ENCODE assay signal across 12 cellular contexts in the genomic region with DNA sequence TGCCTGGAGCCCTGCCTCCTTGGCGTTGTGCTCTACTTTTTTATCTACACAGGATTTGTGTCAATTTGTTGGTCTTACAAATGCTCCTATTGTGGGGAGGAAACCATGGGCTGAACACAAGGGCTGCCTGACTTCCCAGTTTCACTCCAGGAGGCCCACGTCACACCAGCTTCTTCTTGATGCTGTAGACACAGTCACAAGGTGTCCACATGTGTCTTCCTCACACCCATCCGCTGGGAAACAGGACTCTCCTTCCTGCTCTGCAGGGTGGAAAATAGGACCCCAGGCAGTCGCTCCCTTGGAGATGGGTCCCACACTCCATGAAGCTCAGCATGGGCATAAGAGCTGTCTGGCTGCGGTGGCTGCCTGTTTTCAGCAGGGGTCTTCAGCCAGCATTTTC.
DNase-seq lines count a peak whose midpoint lies in the region; ATAC-seq, FAIRE-seq and TF ChIP-seq lines count a peak whose summit lies in the region.
"Had no signal": no experiment of that assay in that cellular context is flagged by ENCODE, and none has a peak within 500 bp of the region (broad histone marks: within the 10 kb centered on the region; RNA-seq: fewer than 3 reads in every experiment).

No MANE protein-coding gene starts in this region.

- no peak for TF ChIP-seq CTCF in astrocyte (IDR thresholded peaks at IDR 0.05; ENCODE audit: insufficient read depth, low read depth, low read length)
- no peak for TF ChIP-seq CTCF in psoas muscle (IDR thresholded peaks at IDR 0.05)
- TF ChIP-seq CTCF in CD4-positive, alpha-beta T cell (IDR thresholded peaks at IDR 0.05): no peak

- H3K4me3 Mint-ChIP-seq in astrocyte (ENCODE audit: unreplicated experiment): no peak overlapping the region
- no peak overlapping the region for H3K4me3 Mint-ChIP-seq in CD4-positive, alpha-beta T cell
- H3K4me3 Mint-ChIP-seq: activated CD4-positive, alpha-beta T cell treated with anti-CD3 and anti-CD28 coated beads, Interleukin-2, amount 10 ng/mL, durations not matched to agents 7 days and 5 days; activated T-cell treated with anti-CD3 and anti-CD28 coated beads, Interleukin-2, amount 50 U/mL, for 72 hours had no signal

- DNase-seq in AG08395 (ENCODE audit: low spot score): peak; percentile 5
- DNase-seq in astrocyte (ENCODE audit: low read depth): peak; percentile 10
- peak; percentile 74 for DNase-seq in left cardiac atrium
- DNase-seq in psoas muscle: no peak
- no peak for DNase-seq in retina
- DNase-seq in NCI-H526 treated with DMSO at 0.1 percent for 48 hours (lab: John Stamatoyannopoulos, UW): no peak
- no peak for DNase-seq in CD4-positive, alpha-beta T cell
- DNase-seq: activated T-cell treated with anti-CD3 and anti-CD28 coated beads, Interleukin-2, amount 50 U/mL, for 72 hours; PC-3; T-helper 17 cell had no signal

- H3K79me2 ChIP-seq in astrocyte (ENCODE audit: insufficient read depth, low read length): no peaks in the 10 kb centered on the region

- H3K9me3 ChIP-seq in astrocyte (ENCODE audit: insufficient read depth, low read depth, low read length) (no peaks in the 10 kb centered on the region), psoas muscle (no peaks in the 10 kb centered on the region)
- H3K9me3 ChIP-seq in CD4-positive, alpha-beta T cell (ENCODE audit: control insufficient read depth, low read length): no peaks in the 10 kb centered on the region

- no peaks in the 10 kb centered on the region for H3K27me3 Mint-ChIP-seq in astrocyte (ENCODE audit: low read depth, unreplicated experiment)
- peaks cover 13% of the 10 kb centered on the region for H3K27me3 Mint-ChIP-seq in CD4-positive, alpha-beta T cell
- H3K27me3 Mint-ChIP-seq: activated CD4-positive, alpha-beta T cell treated with anti-CD3 and anti-CD28 coated beads, Interleukin-2, amount 10 ng/mL, durations not matched to agents 7 days and 5 days had no signal

- POLR2A ChIA-PET in CD4-positive, alpha-beta T cell (lab: Charles Lee): no interaction called here

- H3K36me3 Mint-ChIP-seq in astrocyte (ENCODE audit: low read depth, unreplicated experiment): no peaks in the 10 kb centered on the region
- no peaks in the 10 kb centered on the region for H3K36me3 Mint-ChIP-seq in CD4-positive, alpha-beta T cell (ENCODE audit: low read depth)

- H3K27ac ChIP-seq in astrocyte (ENCODE audit: low read depth, low read length) (no peak overlapping the region), psoas muscle (no peak overlapping the region)
- H3K27ac ChIP-seq in CD4-positive, alpha-beta T cell (ENCODE audit: low read depth, low read length): no peak overlapping the region

- CTCF ChIA-PET in CD4-positive, alpha-beta T cell (lab: Charles Lee): no interaction called here

- ATAC-seq in left cardiac atrium: peak; percentile 34 to 74
- peak; percentile 13 to 38 (median 32) for ATAC-seq in psoas muscle
- no peak for ATAC-seq in GM21825 (IDR thresholded peaks at IDR 0.05; ENCODE audit: unreplicated experiment)
- ATAC-seq in CD4-positive, alpha-beta T cell (ENCODE audit: poor library complexity): no peak
- ATAC-seq: PC-3, T-helper 17 cell had no signal

- H3K27me3 ChIP-seq in astrocyte (ENCODE audit: insufficient read depth, low read length) (no peaks in the 10 kb centered on the region), psoas muscle (ENCODE audit: insufficient read depth in 3 of 3, low read length in 2 of 3) (no peaks in the 10 kb centered on the region)
- H3K27me3 ChIP-seq in CD4-positive, alpha-beta T cell (ENCODE audit: control insufficient read depth, insufficient read depth, low read length): no peaks in the 10 kb centered on the region

- H3K4me1 ChIP-seq in astrocyte (ENCODE audit: insufficient read depth, low read length) (peaks cover 10% of the 10 kb centered on the region), psoas muscle (peaks cover 7% of the 10 kb centered on the region)

- H3K27ac Mint-ChIP-seq in astrocyte (ENCODE audit: unreplicated experiment): no peak overlapping the region
- no peak overlapping the region for H3K27ac Mint-ChIP-seq in CD4-positive, alpha-beta T cell
- H3K27ac Mint-ChIP-seq: activated CD4-positive, alpha-beta T cell treated with anti-CD3 and anti-CD28 coated beads, Interleukin-2, amount 10 ng/mL, durations not matched to agents 7 days and 5 days; activated T-cell treated with anti-CD3 and anti-CD28 coated beads, Interleukin-2, amount 50 U/mL, for 72 hours had no signal

- H3K9ac ChIP-seq in astrocyte (ENCODE audit: low read length): no peak overlapping the region

- H2AFZ ChIP-seq in astrocyte (ENCODE audit: low read depth, low read length): peak overlapping the region; percentile 92

- H3K4me1 Mint-ChIP-seq in astrocyte (ENCODE audit: low read depth, unreplicated experiment): peaks cover 7% of the 10 kb centered on the region
- no peaks in the 10 kb centered on the region for H3K4me1 Mint-ChIP-seq in CD4-positive, alpha-beta T cell (ENCODE audit: low read depth)

- FAIRE-seq in astrocyte (lab: Jason Lieb, UNC): no peak

- intact Hi-C loops in left cardiac atrium (cut with DNase I) (loop anchor here in 1 of 2 donors (1.0 to 2.0 kb wide), 2 partner anchors 31 to 469 kb away; a partner anchor contains a TSS), psoas muscle (cut with DNase I) (loop anchor here (10.0 kb wide), 2 partner anchors 419 to 471 kb away; a partner anchor contains a TSS)
- intact Hi-C loops in CD4-positive, alpha-beta T cell (cut with DNase I, micrococcal nuclease): no loop called here

- peaks cover 2% of the 10 kb centered on the region for H3K9me3 Mint-ChIP-seq in astrocyte (ENCODE audit: unreplicated experiment)
- H3K9me3 Mint-ChIP-seq in CD4-positive, alpha-beta T cell: no peaks in the 10 kb centered on the region
- H3K9me3 Mint-ChIP-seq: activated CD4-positive, alpha-beta T cell treated with anti-CD3 and anti-CD28 coated beads, Interleukin-2, amount 10 ng/mL, durations not matched to agents 7 days and 5 days; activated T-cell treated with anti-CD3 and anti-CD28 coated beads, Interleukin-2, amount 50 U/mL, for 72 hours had no signal

- H3K36me3 ChIP-seq in astrocyte (ENCODE audit: insufficient read depth, low read length): no peaks in the 10 kb centered on the region
- no peaks in the 10 kb centered on the region for H3K36me3 ChIP-seq in psoas muscle (ENCODE audit: insufficient read depth in 1 of 2, low read depth in 1 of 2)

- H3K4me2 ChIP-seq in astrocyte (ENCODE audit: low read length): peak overlapping the region; percentile 74

- H4K20me1 ChIP-seq in astrocyte (ENCODE audit: insufficient read depth, low read length): no peaks in the 10 kb centered on the region

- WGBS in psoas muscle, 3 donors: 47 to 65% (median 54%) methylated on average over 5 of the region's 5 CpGs

- no peak overlapping the region for H3K4me3 ChIP-seq in astrocyte (ENCODE audit: insufficient read depth, low read depth, low read length)
- H3K4me3 ChIP-seq in psoas muscle: peak overlapping the region; percentile 25

Comparison
In these comparisons a context has a peak if more than half of its experiments do, and no peak if none do; other contexts are left out.
1. DNase-seq: peak in AG08395 (single experiment), astrocyte (single experiment) and left cardiac atrium (single experiment); none in psoas muscle (0 of 2), retina (single experiment), NCI-H526 treated with DMSO at 0.1 percent for 48 hours (single experiment) and CD4-positive, alpha-beta T cell (0 of 10).
2. ATAC-seq: peak in left cardiac atrium (2 of 2) and psoas muscle (4 of 4); none in GM21825 (single experiment) and CD4-positive, alpha-beta T cell (single experiment).
3. intact Hi-C loops: an anchor here in psoas muscle (10.0 kb wide); none called in CD4-positive, alpha-beta T cell.